9 cellular contexts compared by ENCODE assay signal in the genomic region with DNA sequence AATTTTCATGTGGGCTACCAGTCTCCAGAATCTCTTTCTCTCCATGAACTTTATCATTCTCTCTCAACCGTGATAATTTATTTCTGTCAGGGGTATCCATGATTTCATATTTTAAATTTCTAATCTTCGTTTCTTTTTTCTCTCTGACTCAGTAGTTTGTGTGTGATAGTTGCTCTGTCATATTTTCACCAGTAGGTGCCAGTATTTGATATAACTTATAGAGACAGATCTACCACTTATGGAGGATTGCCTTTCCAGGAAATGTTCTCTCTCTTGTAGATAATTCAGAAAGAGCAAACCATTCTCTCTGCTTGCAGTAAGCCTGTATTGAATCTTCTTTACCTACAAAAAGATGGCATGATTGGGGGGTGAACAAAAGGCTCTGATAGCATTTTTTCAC.
DNase-seq lines count a peak whose midpoint lies in the region; ATAC-seq and TF ChIP-seq lines count a peak whose summit lies in the region.
"Had no signal": no experiment of that assay in that cellular context is flagged by ENCODE, and none has a peak within 500 bp of the region (broad histone marks: within the 10 kb centered on the region; RNA-seq: fewer than 3 reads in every experiment).

No MANE protein-coding gene starts in this region.

- no peak overlapping the region for H3K27ac ChIP-seq in DOHH2 (ENCODE audit: low read depth, low read length)
- H3K27ac ChIP-seq: SK-N-MC had no signal

- H3K27me3 ChIP-seq in DOHH2 (ENCODE audit: control insufficient read depth, low read length) = no peaks in the 10 kb centered on the region

- H3K4me3 ChIP-seq in DOHH2 (ENCODE audit: low read length) = no peak overlapping the region
- H3K4me3 ChIP-seq in skeletal muscle cell (ENCODE audit: low read depth, low read length) = no peak overlapping the region
- H3K4me3 ChIP-seq: SK-N-MC had no signal

- ATAC-seq in HG03520 (IDR thresholded peaks at IDR 0.05; ENCODE audit: unreplicated experiment) (peak; percentile 50), HG02759 (IDR thresholded peaks at IDR 0.05; ENCODE audit: unreplicated experiment) (no peak)

- H3K79me2 ChIP-seq in DOHH2 (ENCODE audit: control insufficient read depth, low read length) = no peaks in the 10 kb centered on the region

- peak; percentile 46 for TF ChIP-seq CTCF in DOHH2 (IDR thresholded peaks at IDR 0.05; ENCODE audit: low read depth, low read length, poor library complexity, severe bottlenecking)

- no peaks in the 10 kb centered on the region for H3F3A ChIP-seq in DOHH2 (ENCODE audit: control insufficient read depth, insufficient read depth)

- no peaks in the 10 kb centered on the region for H3K4me1 ChIP-seq in DOHH2 (ENCODE audit: control insufficient read depth, low read length)

- H4K20me1 ChIP-seq in DOHH2 (ENCODE audit: control insufficient read depth, insufficient read depth, low read depth, low read length) = no peaks in the 10 kb centered on the region

- H3K36me3 ChIP-seq in DOHH2 (ENCODE audit: control insufficient read depth, low read length) = no peaks in the 10 kb centered on the region

- DNase-seq in RPMI7951 (ENCODE audit: low read depth) (peak; percentile 60), fibroblast of peridontal ligament (ENCODE audit: extremely low read depth) (peak; percentile 65), skeletal muscle cell (ENCODE audit: low read depth) (peak; percentile 4), foreskin melanocyte (no peak)
- no peak for DNase-seq in stimulated activated CD8-positive, alpha-beta memory T cell treated with anti-CD3 and anti-CD28 coated beads, Interleukin-4, amount 100 ng/mL, for 48 hours

- no peaks in the 10 kb centered on the region for H3K9me2 ChIP-seq in DOHH2 (replicated peaks; ENCODE audit: control insufficient read depth, low read length)

- H3K9me3 ChIP-seq in DOHH2 (ENCODE audit: control insufficient read depth, insufficient read depth, low read length) = no peaks in the 10 kb centered on the region

- no peak overlapping the region for H3K4me2 ChIP-seq in DOHH2 (ENCODE audit: low read length)

Comparison
In these comparisons a context has a peak if more than half of its experiments do, and no peak if none do; other contexts are left out.
1. DNase-seq: peak in RPMI7951 (single experiment), fibroblast of peridontal ligament (single experiment) and skeletal muscle cell (single experiment); none in foreskin melanocyte (single experiment) and stimulated activated CD8-positive, alpha-beta memory T cell treated with anti-CD3 and anti-CD28 coated beads, Interleukin-4, amount 100 ng/mL, for 48 hours (single experiment).